8 cellular contexts compared by ENCODE assay signal in genomic region chr18:26656401-26656943, GRCh38.
DNase-seq lines count a peak whose midpoint lies in the region; ATAC-seq and TF ChIP-seq lines count a peak whose summit lies in the region.

No MANE protein-coding gene starts in this region.

- H3K4me3 ChIP-seq in AG04449 (ENCODE audit: low read depth, low read length) (peak overlapping the region; percentile 60), SK-N-SH (ENCODE audit: low read depth in 2 of 2, low read length in 1 of 2) (peak overlapping the region; percentile 75 to 93), right atrium auricular region (peak overlapping the region; percentile 58 to 78), smooth muscle cell (peak overlapping the region; percentile 72)

- DNase-seq in AG04449 (ENCODE audit: low read depth, low spot score) (no peak), SK-N-SH (peak; percentile 67), right atrium auricular region (ENCODE audit: low spot score) (no peak), smooth muscle cell (lab: John Stamatoyannopoulos, UW; ENCODE audit: unreplicated experiment) (no peak), DMS 273 treated with DMSO at 0.1 percent for 48 hours (lab: John Stamatoyannopoulos, UW) (no peak)

- H4K20me1 ChIP-seq in SK-N-SH (ENCODE audit: insufficient read depth) = no peaks in the 10 kb centered on the region
- H4K20me1 ChIP-seq in smooth muscle cell (ENCODE audit: low read depth) = no peaks in the 10 kb centered on the region

- H3F3A ChIP-seq in SK-N-SH (replicated peaks; ENCODE audit: insufficient read depth) (peaks cover 14% of the 10 kb centered on the region), smooth muscle cell (ENCODE audit: low read depth) (peaks cover 28% of the 10 kb centered on the region)

- POLR2A ChIA-PET in AG04449 (lab: Yijun Ruan, JAX) (no interaction called here), SK-N-SH (lab: Yijun Ruan, JAX) (interaction anchor here (0.7 to 1.5 kb wide), 8 partner anchors 26 to 273 kb away, joined by 3 to 8 read pairs (median 4); partner anchors contain the start of gene KCTD1)

- no peak for TF ChIP-seq EP300 in SK-N-SH (IDR thresholded peaks at IDR 0.05; ENCODE audit: borderline replicate concordance in 1 of 2, low read depth in 1 of 2, low read length in 1 of 2)

- H3K9ac ChIP-seq in SK-N-SH = peak overlapping the region; percentile 53; the same call in 1 of the 2 replicates
- H3K9ac ChIP-seq in smooth muscle cell (ENCODE audit: low read depth) = no peak overlapping the region

- H3K4me1 ChIP-seq in SK-N-SH (ENCODE audit: control insufficient read depth in 1 of 2, insufficient read depth in 2 of 2, low read depth in 1 of 2, low read length in 1 of 2) = peaks cover 0 to 16% of the 10 kb centered on the region in 2 experiments; a peak in 2 of 4 replicates
- peaks cover 0 to 19% of the 10 kb centered on the region in 2 donors for H3K4me1 ChIP-seq in right atrium auricular region
- peaks cover 13% of the 10 kb centered on the region for H3K4me1 ChIP-seq in smooth muscle cell (ENCODE audit: low read depth)

- WGBS in SK-N-SH (ENCODE audit: low lambda C conversion rate) = 0% methylated on average over 6 of the region's 68 CpGs
- WGBS in smooth muscle cell (ENCODE audit: low lambda C conversion rate) = no CpG with 5 or more reads among the region's 68 CpGs

- CTCF ChIA-PET in AG04449 (lab: Yijun Ruan, JAX) = interaction anchor here (1.4 to 2.2 kb wide), 4 partner anchors 273 to 350 kb away, joined by 3 to 14 read pairs (median 6); no protein-coding TSS in a partner anchor
- CTCF ChIA-PET in SK-N-SH (lab: Yijun Ruan, JAX) = interaction anchor here (1.0 to 2.3 kb wide), 9 partner anchors 104 to 342 kb away, joined by 3 to 13 read pairs (median 5); partner anchors contain the start of gene KCTD1

- H3K9me3 ChIP-seq in SK-N-SH (no peaks in the 10 kb centered on the region), right atrium auricular region (no peaks in the 10 kb centered on the region), smooth muscle cell (replicated peaks; ENCODE audit: low read depth) (no peaks in the 10 kb centered on the region)

- no peak for TF ChIP-seq RAD21 in SK-N-SH (IDR thresholded peaks at IDR 0.05; ENCODE audit: low read length)

- peaks cover 11% of the 10 kb centered on the region; the same call in 1 of the 2 replicates for H3K27me3 ChIP-seq in SK-N-SH (ENCODE audit: insufficient read depth)
- no peaks in the 10 kb centered on the region for H3K27me3 ChIP-seq in right atrium auricular region
- peaks cover 54% of the 10 kb centered on the region for H3K27me3 ChIP-seq in smooth muscle cell (ENCODE audit: low read depth)

- ATAC-seq in GM21717 (IDR thresholded peaks at IDR 0.05; ENCODE audit: unreplicated experiment) (peak; percentile 20), HG03469 (IDR thresholded peaks at IDR 0.05; ENCODE audit: unreplicated experiment) (no peak), GM18870 (IDR thresholded peaks at IDR 0.05; ENCODE audit: unreplicated experiment) (no peak)

- H3K79me2 ChIP-seq in SK-N-SH (ENCODE audit: insufficient read depth) (no peaks in the 10 kb centered on the region), smooth muscle cell (ENCODE audit: low read depth) (no peaks in the 10 kb centered on the region)

- H2AFZ ChIP-seq in SK-N-SH (ENCODE audit: low read depth) (peak overlapping the region; percentile 86), smooth muscle cell (ENCODE audit: low read depth) (peak overlapping the region; percentile 81)

- peak overlapping the region; percentile 85 for H3K4me2 ChIP-seq in SK-N-SH
- H3K4me2 ChIP-seq in smooth muscle cell = peak overlapping the region; percentile 95

- H3K9me2 ChIP-seq in SK-N-SH = no peaks in the 10 kb centered on the region

- TF ChIP-seq CTCF in AG04449 (IDR thresholded peaks at IDR 0.05; ENCODE audit: insufficient read depth, low read length, missing control alignments) = no peak
- TF ChIP-seq CTCF in SK-N-SH (IDR thresholded peaks at IDR 0.05) = no peak
- TF ChIP-seq CTCF in right atrium auricular region (IDR thresholded peaks at IDR 0.05) = no peak
- TF ChIP-seq CTCF in smooth muscle cell (IDR thresholded peaks at IDR 0.05; ENCODE audit: borderline replicate concordance, insufficient read depth, poor library complexity, severe bottlenecking) = no peak

- H3K27ac ChIP-seq in SK-N-SH (ENCODE audit: low read depth in 2 of 2, low read length in 1 of 2) (peak overlapping the region in 1 of 2 experiments; percentile 97; a peak in 2 of 4 replicates), right atrium auricular region (peak overlapping the region; percentile 87 to 93), smooth muscle cell (ENCODE audit: low read depth) (no peak overlapping the region)

- no peaks in the 10 kb centered on the region for H3K36me3 ChIP-seq in SK-N-SH (replicated peaks in 1 of 2; ENCODE audit: control insufficient read depth in 1 of 2, insufficient read depth in 2 of 2, low read length in 1 of 2)
- no peaks in the 10 kb centered on the region for H3K36me3 ChIP-seq in right atrium auricular region
- H3K36me3 ChIP-seq in smooth muscle cell (ENCODE audit: low read depth) = no peaks in the 10 kb centered on the region

TF ChIP-seq in SK-N-SH, 30 proteins besides CTCF, POLR2A, EP300 and RAD21:
- TF ChIP-seq RXRA (IDR thresholded peaks at IDR 0.05; ENCODE audit: borderline replicate concordance, low read depth) (no peak), SMC3 (IDR thresholded peaks at IDR 0.05; ENCODE audit: low read depth, low read length) (no peak), YY1 (IDR thresholded peaks at IDR 0.05; ENCODE audit: low read depth) (no peak), TEAD4 (IDR thresholded peaks at IDR 0.05; ENCODE audit: borderline replicate concordance, insufficient read depth) (no peak), TCF12 (IDR thresholded peaks at IDR 0.05) (no peak), CHD2 (IDR thresholded peaks at IDR 0.05; ENCODE audit: low read length, partially characterized antibody) (no peak), FOXM1 (IDR thresholded peaks at IDR 0.05; ENCODE audit: low read depth) (no peak), JUND (IDR thresholded peaks at IDR 0.05) (no peak), FOSL2 (IDR thresholded peaks at IDR 0.05; ENCODE audit: borderline replicate concordance, low read depth) (no peak), EZH2phosphoT487 (IDR thresholded peaks at IDR 0.05; ENCODE audit: borderline replicate concordance, low read depth) (no peak), GABPA (IDR thresholded peaks at IDR 0.05; ENCODE audit: low read depth) (no peak)
- TF ChIP-seq, protein P1, sequence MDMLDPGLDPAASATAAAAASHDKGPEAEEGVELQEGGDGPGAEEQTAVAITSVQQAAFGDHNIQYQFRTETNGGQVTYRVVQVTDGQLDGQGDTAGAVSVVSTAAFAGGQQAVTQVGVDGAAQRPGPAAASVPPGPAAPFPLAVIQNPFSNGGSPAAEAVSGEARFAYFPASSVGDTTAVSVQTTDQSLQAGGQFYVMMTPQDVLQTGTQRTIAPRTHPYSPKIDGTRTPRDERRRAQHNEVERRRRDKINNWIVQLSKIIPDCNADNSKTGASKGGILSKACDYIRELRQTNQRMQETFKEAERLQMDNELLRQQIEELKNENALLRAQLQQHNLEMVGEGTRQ (IDR thresholded peaks at IDR 0.05; ENCODE audit: borderline replicate concordance, low read depth, low read length) = no peak
- TF ChIP-seq, protein P2, sequence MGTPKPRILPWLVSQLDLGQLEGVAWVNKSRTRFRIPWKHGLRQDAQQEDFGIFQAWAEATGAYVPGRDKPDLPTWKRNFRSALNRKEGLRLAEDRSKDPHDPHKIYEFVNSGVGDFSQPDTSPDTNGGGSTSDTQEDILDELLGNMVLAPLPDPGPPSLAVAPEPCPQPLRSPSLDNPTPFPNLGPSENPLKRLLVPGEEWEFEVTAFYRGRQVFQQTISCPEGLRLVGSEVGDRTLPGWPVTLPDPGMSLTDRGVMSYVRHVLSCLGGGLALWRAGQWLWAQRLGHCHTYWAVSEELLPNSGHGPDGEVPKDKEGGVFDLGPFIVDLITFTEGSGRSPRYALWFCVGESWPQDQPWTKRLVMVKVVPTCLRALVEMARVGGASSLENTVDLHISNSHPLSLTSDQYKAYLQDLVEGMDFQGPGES (IDR thresholded peaks at IDR 0.05; ENCODE audit: low read depth, low read length) = no peak
